8 cellular contexts compared by ENCODE assay signal in genomic region chr19:20661150-20661819, GRCh38. TPM values are rescaled to one million over a fixed set of nuclear protein-coding genes. Genes with fewer than 3 reads are reported as not detected.
A peak's percentile ranks its signal among the peaks of the same experiment; 100 is the strongest.
DNase-seq lines count a peak whose midpoint lies in the region; ATAC-seq, FAIRE-seq and TF ChIP-seq lines count a peak whose summit lies in the region.

Gene ZNF626 (minus strand): TSS chr19:20661571. CDS start chr19:20661446, 125 bp downstream.

- H3K36me3 Mint-ChIP-seq in activated naive CD4-positive, alpha-beta T cell treated with anti-CD3 and anti-CD28 coated beads for 36 hours (ENCODE audit: low read depth): peaks cover 63% of the 10 kb centered on the region
- H3K36me3 Mint-ChIP-seq in neural crest cell (ENCODE audit: low read depth): peaks cover 42% of the 10 kb centered on the region

- H3K27ac Mint-ChIP-seq in activated naive CD4-positive, alpha-beta T cell treated with anti-CD3 and anti-CD28 coated beads for 36 hours: peak within 1 kb of the TSS; percentile 91
- H3K27ac Mint-ChIP-seq in neural crest cell (ENCODE audit: unreplicated experiment): peak within 1 kb of the TSS; percentile 99

- DNase-seq in RPMI8226 (peak; percentile 90), frontal cortex (ENCODE audit: low spot score in 2 of 2) (peak; percentile 71 to 84), neural crest cell (ENCODE audit: low read depth, low spot score) (peak; percentile 86)
- peak; percentile 97 for DNase-seq in activated naive CD4-positive, alpha-beta T cell treated with anti-CD3 and anti-CD28 coated beads for 36 hours
- peak; percentile 90 for DNase-seq in stimulated activated naive CD4-positive, alpha-beta T cell treated with Interleukin-2 at 50 U/mL for 16 hours (lab: John Stamatoyannopoulos, UW)

- H3K9me3 Mint-ChIP-seq in activated naive CD4-positive, alpha-beta T cell treated with anti-CD3 and anti-CD28 coated beads for 36 hours: peaks cover 32% of the 10 kb centered on the region
- peaks cover 14% of the 10 kb centered on the region for H3K9me3 Mint-ChIP-seq in neural crest cell

- TF ChIP-seq CTCF in neural crest cell (conservative IDR thresholded peaks at IDR 0.05): no peak

- H3K27me3 Mint-ChIP-seq in activated naive CD4-positive, alpha-beta T cell treated with anti-CD3 and anti-CD28 coated beads for 36 hours (ENCODE audit: low read depth): no peaks in the 10 kb centered on the region
- no peaks in the 10 kb centered on the region for H3K27me3 Mint-ChIP-seq in neural crest cell (ENCODE audit: low read depth)

- ATAC-seq in GM18517 (IDR thresholded peaks at IDR 0.05; ENCODE audit: unreplicated experiment) (peak; percentile 77), HG03139 (IDR thresholded peaks at IDR 0.05; ENCODE audit: unreplicated experiment) (peak; percentile 86), GM18909 (IDR thresholded peaks at IDR 0.05; ENCODE audit: poor library complexity, unreplicated experiment) (no peak)

- intact Hi-C loops in activated naive CD4-positive, alpha-beta T cell treated with anti-CD3 and anti-CD28 coated beads for 36 hours (cut with micrococcal nuclease): loop anchor here (1.0 to 5.0 kb wide), 7 partner anchors 96 to 1176 kb away; partner anchors contain the start of genes ZNF100, ZNF43, ZNF430 and ZNF66

- CTCF ChIA-PET in activated naive CD4-positive, alpha-beta T cell treated with anti-CD3 and anti-CD28 coated beads for 36 hours (lab: Charles Lee): interaction anchor here (1.4 kb wide), 1 partner anchor 96 kb away, joined by 3 read pairs; the partner anchor contains the start of gene ZNF737

- H3K4me3 Mint-ChIP-seq in activated naive CD4-positive, alpha-beta T cell treated with anti-CD3 and anti-CD28 coated beads for 36 hours: peak within 1 kb of the TSS; percentile 93
- peak within 1 kb of the TSS; percentile 100 for H3K4me3 Mint-ChIP-seq in neural crest cell

- no peak for FAIRE-seq in frontal cortex (lab: Jason Lieb, UNC)

- peaks cover 20% of the 10 kb centered on the region for H3K4me1 Mint-ChIP-seq in activated naive CD4-positive, alpha-beta T cell treated with anti-CD3 and anti-CD28 coated beads for 36 hours (ENCODE audit: low read depth)
- H3K4me1 Mint-ChIP-seq in neural crest cell: peaks cover 17% of the 10 kb centered on the region

RNA-seq across cellular contexts. Expression of gene ZNF626, which starts in this region (rescaled TPM):
- total RNA-seq in activated naive CD4-positive, alpha-beta T cell treated with anti-CD3 and anti-CD28 coated beads for 36 hours: 1 to 10 TPM; 8.2 to 9.8 TPM
- total RNA-seq in frontal cortex (33.4 TPM), neural crest cell (14.7 and 18.9 TPM in 2 replicates)
